Comparison of ENCODE assay signal across 20 cellular contexts in genomic region chr7:2472744-2473143, GRCh38. TPM values are rescaled to one million over a fixed set of nuclear protein-coding genes. Genes with fewer than 3 reads are reported as not detected.
DNase-seq lines count a peak whose midpoint lies in the region; ATAC-seq, FAIRE-seq and TF ChIP-seq lines count a peak whose summit lies in the region.
"Had no signal": no experiment of that assay in that cellular context is flagged by ENCODE, and none has a peak within 500 bp of the region (broad histone marks: within the 10 kb centered on the region; RNA-seq: fewer than 3 reads in every experiment).

No MANE protein-coding gene starts in this region.

- H3K9me3 Mint-ChIP-seq in H9 (no peaks in the 10 kb centered on the region; a peak in 2 of 5 replicates), immature natural killer cell (no peaks in the 10 kb centered on the region)
- H3K9me3 Mint-ChIP-seq: CD4-positive, alpha-beta memory T cell had no signal

- H3K4me1 Mint-ChIP-seq in H9 (peaks cover 22 to 40% of the 10 kb centered on the region in 2 experiments), immature natural killer cell (peaks cover 0 to 11% of the 10 kb centered on the region in 2 donors)

- no peak overlapping the region for H4K5ac ChIP-seq in H9 (ENCODE audit: insufficient read length, low read depth, low read length)

- no peak overlapping the region for H2BK12ac ChIP-seq in H9 (ENCODE audit: insufficient read length, low read depth, low read length)
- H2BK12ac ChIP-seq in neuronal stem cell (ENCODE audit: low read length): no peak overlapping the region

- ATAC-seq in DND-41 (ENCODE audit: insufficient read depth, low read depth) (no peak), K562 (no peak), lower lobe of right lung (no peak)
- no peak for ATAC-seq in stimulated activated naive CD8-positive, alpha-beta T cell treated with anti-CD3 and anti-CD28 coated beads, Interleukin-15, Interleukin-2, amounts not matched to agents 100 U/mL and 50 U/mL, for 24 hours

- H3K27me3 ChIP-seq in DND-41 (ENCODE audit: insufficient read depth, low read length, poor library complexity) (no peaks in the 10 kb centered on the region), H9 (ENCODE audit: insufficient read depth, low read length) (no peaks in the 10 kb centered on the region), K562 (ENCODE audit: control insufficient read depth in 2 of 2, insufficient read depth in 2 of 2, low read length in 2 of 2) (peaks cover 0 to 24% of the 10 kb centered on the region in 2 experiments; a peak in 3 of 5 replicates), neuronal stem cell (ENCODE audit: control insufficient read depth in 3 of 3, insufficient read depth in 3 of 3, low read depth in 1 of 3, low read length in 3 of 3) (no peaks in the 10 kb centered on the region), lower lobe of right lung (ENCODE audit: low read depth) (no peaks in the 10 kb centered on the region)
- H3K27me3 ChIP-seq: BE2C had no signal

- H3K4ac ChIP-seq in H9 (ENCODE audit: low read depth, low read length): no peak overlapping the region
- no peak overlapping the region for H3K4ac ChIP-seq in neuronal stem cell (ENCODE audit: low read length)

- no peak overlapping the region for H3K27ac ChIP-seq in DND-41 (ENCODE audit: low read length)
- H3K27ac ChIP-seq in H9 (ENCODE audit: insufficient read length, low read depth, low read length): no peak overlapping the region
- no peak overlapping the region for H3K27ac ChIP-seq in K562 (ENCODE audit: extremely low read depth, low read depth, low read length)
- H3K27ac ChIP-seq in neuronal stem cell (replicated peaks; ENCODE audit: low read length): no peak overlapping the region
- no peak overlapping the region for H3K27ac ChIP-seq in lower lobe of right lung

- no CpG with 5 or more reads among the region's 6 CpGs for WGBS in H9 (ENCODE audit: extremely low coverage, insufficient read length, low lambda C conversion rate)
- 35% methylated on average over 4 of the region's 6 CpGs for WGBS in K562 (ENCODE audit: insufficient coverage, low coverage, missing lambda C conversion rate)
- no CpG with 5 or more reads among the region's 6 CpGs for WGBS in neuronal stem cell (ENCODE audit: extremely low coverage in 2 of 2, insufficient read length in 2 of 2, insufficient replicate concordance in 1 of 2), 2 donors

- H2AK5ac ChIP-seq in H9 (ENCODE audit: insufficient read length, low read length) (no peak overlapping the region), neuronal stem cell (ENCODE audit: low read depth, low read length) (no peak overlapping the region)

- H3K9me3 ChIP-seq in DND-41 (ENCODE audit: insufficient read depth, low read length, severe bottlenecking) (no peaks in the 10 kb centered on the region), H9 (ENCODE audit: control insufficient read depth, low read depth, low read length) (no peaks in the 10 kb centered on the region), K562 (replicated peaks; ENCODE audit: control insufficient read depth, insufficient read depth, low read depth, low read length) (no peaks in the 10 kb centered on the region), neuronal stem cell (replicated peaks in 1 of 2; ENCODE audit: control insufficient read depth in 2 of 2, insufficient read depth in 1 of 2, low read depth in 1 of 2, low read length in 2 of 2) (no peaks in the 10 kb centered on the region), lower lobe of right lung (no peaks in the 10 kb centered on the region)
- H3K9me3 ChIP-seq: BE2C had no signal

- H4K20me1 ChIP-seq in DND-41 (ENCODE audit: insufficient read depth, low read length): peaks cover 3% of the 10 kb centered on the region
- no peaks in the 10 kb centered on the region for H4K20me1 ChIP-seq in H9 (ENCODE audit: control insufficient read depth, insufficient read depth, insufficient read length)
- H4K20me1 ChIP-seq in K562 (replicated peaks; ENCODE audit: control insufficient read depth, insufficient read depth, low read length): peaks cover 11% of the 10 kb centered on the region; the same call in 1 of the 2 replicates

- no peaks in the 10 kb centered on the region for H3K23me2 ChIP-seq in H9 (ENCODE audit: insufficient read length, low read depth, low read length, poor library complexity, severe bottlenecking)

- H3K4me2 ChIP-seq in DND-41 (ENCODE audit: insufficient read depth, low read length) (no peak overlapping the region), H9 (ENCODE audit: insufficient read depth, insufficient read length, low read length) (no peak overlapping the region), K562 (ENCODE audit: insufficient read depth, low read length) (no peak overlapping the region), neuronal stem cell (ENCODE audit: insufficient read depth, low read length, poor library complexity, severe bottlenecking) (no peak overlapping the region)

- no peak for FAIRE-seq in K562 (lab: Jason Lieb, UNC)
- FAIRE-seq: GM12892, H54 had no signal

- no peak overlapping the region for H2BK20ac ChIP-seq in H9 (ENCODE audit: low read depth, low read length, poor library complexity, severe bottlenecking)

- H3K4me3 Mint-ChIP-seq in H9 (no peak overlapping the region), immature natural killer cell (no peak overlapping the region)
- H3K4me3 Mint-ChIP-seq: CD4-positive, alpha-beta memory T cell had no signal

- no peak overlapping the region for H3T11ph ChIP-seq in H9 (ENCODE audit: low read length)

- no peak overlapping the region for H3K4me3 ChIP-seq in DND-41 (ENCODE audit: low read depth in 1 of 2, low read length in 2 of 2)
- no peak overlapping the region for H3K4me3 ChIP-seq in K562
- no peak overlapping the region for H3K4me3 ChIP-seq in neuronal stem cell (ENCODE audit: low read length in 2 of 2)
- no peak overlapping the region for H3K4me3 ChIP-seq in lower lobe of right lung

- TF ChIP-seq CTCF in DND-41 (IDR thresholded peaks at IDR 0.05; ENCODE audit: borderline replicate concordance, extremely low read depth, low read length, poor library complexity, severe bottlenecking) (peak; percentile 6), H9 (conservative IDR thresholded peaks at IDR 0.05) (peak; percentile 37; the same call in 2 of the 3 replicates), K562 (IDR thresholded peaks at IDR 0.05 in 2 of 3, conservative IDR thresholded peaks at IDR 0.05 in 1 of 3; ENCODE audit: insufficient read depth in 2 of 3, low read depth in 1 of 3, low read length in 3 of 3) (no peak), lower lobe of right lung (IDR thresholded peaks at IDR 0.05) (no peak)

- H3K9me1 ChIP-seq in K562 (ENCODE audit: control insufficient read depth, insufficient read depth, low read length): no peaks in the 10 kb centered on the region

- peaks cover 7% of the 10 kb centered on the region; the same call in 1 of the 2 replicates for H3K4me1 ChIP-seq in DND-41 (ENCODE audit: insufficient read depth, low read length)
- peaks cover 2% of the 10 kb centered on the region; the same call in 1 of the 2 replicates for H3K4me1 ChIP-seq in H9 (ENCODE audit: insufficient read depth, low read length)
- peaks cover 0 to 53% of the 10 kb centered on the region in 2 experiments; a peak in 2 of 5 replicates for H3K4me1 ChIP-seq in K562 (replicated peaks in 1 of 2; ENCODE audit: control insufficient read depth in 2 of 2, insufficient read depth in 2 of 2, low read length in 2 of 2)
- peaks cover 29 to 38% of the 10 kb centered on the region in 2 donors for H3K4me1 ChIP-seq in neuronal stem cell (ENCODE audit: control insufficient read depth in 2 of 2, insufficient read depth in 1 of 2, low read depth in 1 of 2, low read length in 2 of 2)
- H3K4me1 ChIP-seq in lower lobe of right lung: peaks cover 20% of the 10 kb centered on the region

- intact Hi-C loops in K562 (cut with micrococcal nuclease): loop anchor here (10.0 kb wide), 1 partner anchor 192 kb away; no protein-coding TSS in a partner anchor
- intact Hi-C loops in lower lobe of right lung (cut with DNase I): no loop called here

- no peak overlapping the region for H2BK15ac ChIP-seq in H9 (ENCODE audit: low read depth, low read length)
- no peak overlapping the region for H2BK15ac ChIP-seq in neuronal stem cell (ENCODE audit: low read length)

- H3K36me3 Mint-ChIP-seq in H9 (ENCODE audit: insufficient read depth in 1 of 3, low read depth in 3 of 3): no peaks in the 10 kb centered on the region; a peak in 1 of 7 replicates
- no peaks in the 10 kb centered on the region for H3K36me3 Mint-ChIP-seq in immature natural killer cell
- H3K36me3 Mint-ChIP-seq: CD4-positive, alpha-beta memory T cell had no signal

- H3K56ac ChIP-seq in H9 (ENCODE audit: insufficient read length, low read depth, low read length): no peak overlapping the region

- H4K8ac ChIP-seq in H9 (replicated peaks; ENCODE audit: insufficient read length, low read depth, low read length): no peak overlapping the region
- H4K8ac ChIP-seq in neuronal stem cell (ENCODE audit: low read depth, low read length): no peak overlapping the region

- H2AFZ ChIP-seq in DND-41 (ENCODE audit: low read depth, low read length): no peak overlapping the region
- H2AFZ ChIP-seq in H9 (ENCODE audit: low read length): no peak overlapping the region
- no peak overlapping the region for H2AFZ ChIP-seq in K562 (ENCODE audit: low read depth, low read length)
- no peak overlapping the region for H2AFZ ChIP-seq in neuronal stem cell (ENCODE audit: low read length)

- no peak overlapping the region for H2BK120ac ChIP-seq in H9 (ENCODE audit: low read depth, low read length, poor library complexity, severe bottlenecking)
- H2BK120ac ChIP-seq in neuronal stem cell (ENCODE audit: low read depth, low read length): no peak overlapping the region

- no peak for TF ChIP-seq POLR2A in K562 (conservative IDR thresholded peaks at IDR 0.05)

- BruUV-seq in K562 (replicated peaks; lab: Mats Ljungman, UMichigan): no TSS peak

- H3K79me1 ChIP-seq in H9 (ENCODE audit: insufficient read depth, low read depth, low read length, poor library complexity, severe bottlenecking): no peaks in the 10 kb centered on the region
- no peaks in the 10 kb centered on the region for H3K79me1 ChIP-seq in neuronal stem cell (ENCODE audit: low read depth, low read length)

- no peak overlapping the region for H3K23ac ChIP-seq in H9 (ENCODE audit: insufficient read length, low read depth, low read length)
- no peak overlapping the region for H3K23ac ChIP-seq in neuronal stem cell (ENCODE audit: low read depth, low read length, poor library complexity)

- no peaks in the 10 kb centered on the region; the same call in 1 of the 2 replicates for H3K27me3 Mint-ChIP-seq in H9 (ENCODE audit: low read depth)
- H3K27me3 Mint-ChIP-seq in immature natural killer cell (ENCODE audit: low read depth in 3 of 3): peaks cover 6 to 15% (median 8%) of the 10 kb centered on the region in 3 donors

- POLR2A ChIA-PET in K562 (lab: Yijun Ruan, JAX): no interaction called here

- no peak overlapping the region for H2BK5ac ChIP-seq in H9 (ENCODE audit: insufficient read length, low read length)
- H2BK5ac ChIP-seq in neuronal stem cell (ENCODE audit: low read length): no peak overlapping the region

- in situ Hi-C loops in K562 (cut with MboI): no loop called here

- H4K91ac ChIP-seq in H9 (ENCODE audit: insufficient read length, low read depth, low read length) (no peak overlapping the region), neuronal stem cell (ENCODE audit: low read depth, low read length, poor library complexity) (no peak overlapping the region)

- H3K36me3 ChIP-seq in DND-41 (ENCODE audit: insufficient read depth, low read length): no peaks in the 10 kb centered on the region
- no peaks in the 10 kb centered on the region for H3K36me3 ChIP-seq in K562 (ENCODE audit: control insufficient read depth, insufficient read depth, low read length)
- no peaks in the 10 kb centered on the region for H3K36me3 ChIP-seq in neuronal stem cell (replicated peaks in 1 of 2; ENCODE audit: control insufficient read depth in 2 of 2, insufficient read depth in 2 of 2, low read length in 2 of 2)
- no peaks in the 10 kb centered on the region for H3K36me3 ChIP-seq in lower lobe of right lung
- H3K36me3 ChIP-seq: BE2C had no signal

- H3K18ac ChIP-seq in H9 (ENCODE audit: insufficient read length, low read depth, low read length) (no peak overlapping the region), neuronal stem cell (ENCODE audit: low read length) (peak overlapping the region; percentile 89)

- no peak overlapping the region for H3K9ac ChIP-seq in DND-41 (ENCODE audit: low read depth, low read length)
- no peak overlapping the region for H3K9ac ChIP-seq in H9 (ENCODE audit: extremely low read depth, insufficient read length, low read length)
- H3K9ac ChIP-seq in K562 (ENCODE audit: insufficient read depth in 1 of 2, low read depth in 2 of 2, low read length in 2 of 2): no peak overlapping the region
- no peak overlapping the region for H3K9ac ChIP-seq in neuronal stem cell (ENCODE audit: low read depth, low read length, poor library complexity)

- DNase-seq in DND-41: no peak
- DNase-seq in H9: no peak
- DNase-seq in K562 (ENCODE audit: extremely low read depth in 1 of 4, low spot score in 3 of 4): no peak
- DNase-seq in neuronal stem cell (ENCODE audit: low spot score): no peak
- DNase-seq in lower lobe of right lung: no peak
- no peak for DNase-seq in stimulated activated naive CD8-positive, alpha-beta T cell treated with anti-CD3 and anti-CD28 coated beads, Interleukin-15, Interleukin-2, amounts not matched to agents 100 U/mL and 50 U/mL, for 24 hours
- DNase-seq in immature natural killer cell: no peak
- DNase-seq: BE2C; CD4-positive, alpha-beta memory T cell; DMS79 treated with DMSO at 0.1 percent for 48 hours; GF-D8; NCI-H1930; NCI-H510A; NCI-H774 had no signal

- no peak for TF ChIP-seq EP300 in K562 (IDR thresholded peaks at IDR 0.05; ENCODE audit: low read length)

- CTCF ChIA-PET in K562 (lab: Yijun Ruan, JAX; ENCODE audit: low intra/inter-chr PET ratio): no interaction called here

- no peak for TF ChIP-seq RAD21 in K562 (CRISPR knock-in tag; conservative IDR thresholded peaks at IDR 0.05 in 1 of 2, IDR thresholded peaks at IDR 0.05 in 1 of 2)

- no peaks in the 10 kb centered on the region for H3K79me2 ChIP-seq in DND-41 (ENCODE audit: insufficient read depth, low read length)
- H3K79me2 ChIP-seq in H9 (ENCODE audit: insufficient read depth, low read length): no peaks in the 10 kb centered on the region
- no peaks in the 10 kb centered on the region for H3K79me2 ChIP-seq in K562 (ENCODE audit: control insufficient read depth, insufficient read depth, low read length)

- H3K14ac ChIP-seq in H9 (ENCODE audit: insufficient read depth, low read length) (no peak overlapping the region), neuronal stem cell (ENCODE audit: low read length) (peak overlapping the region; percentile 32)

- H3K27ac Mint-ChIP-seq in H9: no peak overlapping the region
- peak overlapping the region in 1 of 6 donors; percentile 80 for H3K27ac Mint-ChIP-seq in immature natural killer cell
- H3K27ac Mint-ChIP-seq: CD4-positive, alpha-beta memory T cell had no signal

RNA-seq across cellular contexts. Expression of gene GRIFIN, which starts 3.5 kb away (rescaled TPM):
- total RNA-seq in H9 (2021) (not detected in 2 replicates), K562 (2014; rRNA removed) (not detected in 2 replicates), K562 (2014; rRNA removed; fragmentation: Illumina TruSeq; extraction: Trizol) (not detected in 2 replicates), K562 (2015; rRNA removed; fragmentation: Illumina TruSeq; extraction: Trizol) (not detected in 2 replicates), K562 (2021) (not detected in 2 replicates), lower lobe of right lung (not detected)
- not detected in 2 replicates for total RNA-seq in K562 (2011; cell fraction: chromatin; rRNA removed; ENCODE audit: low replicate concordance)
- not detected in 2 replicates for total RNA-seq in K562 (2011; cell fraction: nucleolus; rRNA removed)
- total RNA-seq in K562 (2011; cell fraction: nucleoplasm; rRNA removed): not detected in 2 replicates
- polyA plus RNA-seq in K562 (2011; rRNA removed) (not detected in 2 replicates), K562 (2014; fragmentation: Illumina TruSeq; extraction: Trizol) (not detected in 2 replicates), K562 (2014; fragmentation: Nextera tagmentation; extraction: Ambion mirVana) (not detected), K562 (2014; rRNA removed) (not detected in 2 replicates), immature natural killer cell (not detected)
- polyA plus RNA-seq in K562 (2011; cell fraction: cytosol; rRNA removed): not detected in 2 replicates
- not detected in 2 replicates for polyA plus RNA-seq in K562 (2011; cell fraction: nucleus; rRNA removed)
- polyA plus RNA-seq in K562 (2012): not detected in 2 replicates
- not detected in 2 replicates for polyA minus RNA-seq in K562 (2011; rRNA and poly(A)+ RNA removed)
- not detected in 2 replicates for polyA minus RNA-seq in K562 (2011; cell fraction: cytosol; rRNA and poly(A)+ RNA removed)
- polyA minus RNA-seq in K562 (2011; cell fraction: nucleus; rRNA and poly(A)+ RNA removed): not detected in 2 replicates
- not detected for polyA plus RNA-seq in neuronal stem cell (2013, experiment 1 of 2)
- polyA plus RNA-seq in neuronal stem cell (2013, experiment 2 of 2): not detected
- total RNA-seq: CD4-positive, alpha-beta memory T cell; HT-29; LHCN-M2; SK-MEL-5 had no signal
- polyA plus RNA-seq: AG04450; CD4-positive, alpha-beta memory T cell had no signal

RNA-seq across cellular contexts. Expression of gene LFNG, which starts 46.8 kb away (rescaled TPM):
- total RNA-seq in H9 (2021): 52.9 and 55.3 TPM in 2 replicates
- 0.76 and 4.3 TPM in 2 replicates for total RNA-seq in K562 (2011; cell fraction: chromatin; rRNA removed; ENCODE audit: low replicate concordance)
- 3.6 and 4.7 TPM in 2 replicates for total RNA-seq in K562 (2011; cell fraction: nucleolus; rRNA removed)
- total RNA-seq in K562 (2011; cell fraction: nucleoplasm; rRNA removed): 2.0 and 2.1 TPM in 2 replicates
- 0.49 and 0.73 TPM in 2 replicates for total RNA-seq in K562 (2014; rRNA removed)
- 0.18 and 0.22 TPM in 2 replicates for total RNA-seq in K562 (2014; rRNA removed; fragmentation: Illumina TruSeq; extraction: Trizol)
- total RNA-seq in K562 (2015; rRNA removed; fragmentation: Illumina TruSeq; extraction: Trizol): 0.25 and 0.30 TPM in 2 replicates
- total RNA-seq in K562 (2021): 0.81 and 0.89 TPM in 2 replicates
- polyA plus RNA-seq in K562 (2011; rRNA removed): 0.86 and 1.2 TPM in 2 replicates
- 1.4 and 2.5 TPM in 2 replicates for polyA plus RNA-seq in K562 (2011; cell fraction: cytosol; rRNA removed)
- 4.7 and 6.5 TPM in 2 replicates for polyA plus RNA-seq in K562 (2011; cell fraction: nucleus; rRNA removed)
- polyA plus RNA-seq in K562 (2012): 0.43 and 0.47 TPM in 2 replicates
- 0.24 and 0.39 TPM in 2 replicates for polyA plus RNA-seq in K562 (2014; fragmentation: Illumina TruSeq; extraction: Trizol)
- polyA plus RNA-seq in K562 (2014; fragmentation: Nextera tagmentation; extraction: Ambion mirVana): under 1 TPM in 1 of 2 experiments, not detected in 1; 0.03 TPM
- 0.25 and 0.28 TPM in 2 replicates for polyA plus RNA-seq in K562 (2014; rRNA removed)
- polyA minus RNA-seq in K562 (2011; rRNA and poly(A)+ RNA removed): 0.45 and 0.49 TPM in 2 replicates
- 0.91 and 1.0 TPM in 2 replicates for polyA minus RNA-seq in K562 (2011; cell fraction: cytosol; rRNA and poly(A)+ RNA removed)
- polyA minus RNA-seq in K562 (2011; cell fraction: nucleus; rRNA and poly(A)+ RNA removed): 3.6 and 3.8 TPM in 2 replicates
- polyA plus RNA-seq in neuronal stem cell (2013, experiment 1 of 2): 84.0 TPM
- polyA plus RNA-seq in neuronal stem cell (2013, experiment 2 of 2): 82.3 TPM
- 42.6 TPM for total RNA-seq in lower lobe of right lung
- 1 to 10 TPM; 2.2 to 2.6 (median 2.3) TPM for polyA plus RNA-seq in immature natural killer cell

Comparison
In these comparisons a context has a peak if more than half of its experiments do, and no peak if none do; other contexts are left out.
1. CTCF ChIP-seq: peak in DND-41 (single experiment) and H9 (single experiment); none in K562 (0 of 3) and lower lobe of right lung (single experiment).